In genomic region chr1:68142461-68142860, GRCh38 we compare ENCODE assay signal across 22 cellular contexts.
DNase-seq lines count a peak whose midpoint lies in the region; ATAC-seq and TF ChIP-seq lines count a peak whose summit lies in the region.
"Had no signal": no experiment of that assay in that cellular context is flagged by ENCODE, and none has a peak within 500 bp of the region (broad histone marks: within the 10 kb centered on the region; RNA-seq: fewer than 3 reads in every experiment).

No MANE protein-coding gene starts in this region.

- H3K4me2 ChIP-seq in IMR-90 (ENCODE audit: low read depth, low read length), result peak overlapping the region; percentile 77
- H3K4me2 ChIP-seq: KMS-11 had no signal

- peak overlapping the region; percentile 94 for H3K23ac ChIP-seq in IMR-90 (ENCODE audit: low read depth, low read length)

- H2AFZ ChIP-seq in IMR-90 (replicated peaks; ENCODE audit: low read length, poor library complexity), result peak overlapping the region; percentile 29

- peak overlapping the region; percentile 79 for H2AK5ac ChIP-seq in IMR-90 (ENCODE audit: low read depth, low read length)

- DNase-seq in IMR-90, result peak; percentile 68
- DNase-seq in lung (ENCODE audit: low spot score), result no peak
- DNase-seq in sigmoid colon, result no peak
- DNase-seq in NCI-H2171 treated with DMSO at 0.1 percent for 48 hours (lab: John Stamatoyannopoulos, UW), result no peak
- no peak for DNase-seq in C1 segment of cervical spinal cord (lab: John Stamatoyannopoulos, UW)
- no peak for DNase-seq in D341Med (ENCODE audit: low spot score)
- DNase-seq: activated CD4-positive, CD25-positive, alpha-beta regulatory T cell treated with anti-CD3 and anti-CD28 coated beads, Interleukin-2, amount 50 U/mL, for 72 hours; activated gamma-delta T cell treated with Interleukin-2 at 50 U/mL for 16 hours; amniotic stem cell; CD4-positive, alpha-beta T cell; DND-41; erythroblast; H7; islet precursor cell; NCI-H1105; NCI-H69; SJCRH30; stimulated activated naive B cell treated with anti-CD40 and anti-IgM and Interleukin-4, amounts not matched to agents 10 μg/mL and 1 μg/mL and 100 μg/mL, for 72 hours had no signal

- peak overlapping the region; percentile 72; the same call in 2 of the 3 replicates for H2BK15ac ChIP-seq in IMR-90 (ENCODE audit: low read depth, low read length)

- TF ChIP-seq EP300 in sigmoid colon (IDR thresholded peaks at IDR 0.05), result no peak

- intact Hi-C loops in IMR-90 (cut with micrococcal nuclease), result loop anchor here (1.0 kb wide), 1 partner anchor 89 kb away; no protein-coding TSS in a partner anchor
- intact Hi-C loops in sigmoid colon (cut with DNase I), result loop anchor here (5.0 kb wide), 1 partner anchor 90 kb away; the partner anchor contains the start of gene WLS

- TF ChIP-seq CTCF in IMR-90 (conservative IDR thresholded peaks at IDR 0.05; ENCODE audit: low read depth, low read length), result no peak
- no peak for TF ChIP-seq CTCF in lung (IDR thresholded peaks at IDR 0.05; ENCODE audit: control extremely low read depth, extremely low read depth)
- no peak for TF ChIP-seq CTCF in sigmoid colon (IDR thresholded peaks at IDR 0.05)

- H4K5ac ChIP-seq in IMR-90 (ENCODE audit: low read depth, low read length), result peak overlapping the region; percentile 85

- peak overlapping the region; percentile 94 for H2BK5ac ChIP-seq in IMR-90 (ENCODE audit: low read depth, low read length, poor library complexity, severe bottlenecking)

- POLR2A ChIA-PET in IMR-90 (lab: Charles Lee; ENCODE audit: unreplicated experiment), result no interaction called here

- H3K36me3 ChIP-seq in IMR-90 (ENCODE audit: control insufficient read depth, insufficient read depth, low read length) (peaks cover 26% of the 10 kb centered on the region), duodenal mucosa (ENCODE audit: control insufficient read depth in 1 of 2, insufficient read depth in 2 of 2, low read length in 2 of 2) (peaks cover 0 to 18% of the 10 kb centered on the region in 2 donors), lung (ENCODE audit: control insufficient read depth in 2 of 2, insufficient read depth in 2 of 2, low read length in 2 of 2) (peaks cover 11% of the 10 kb centered on the region in 2 donors), sigmoid colon (peaks cover 5 to 71% (median 12%) of the 10 kb centered on the region in 4 donors)

- no CpG with 5 or more reads among the region's 3 CpGs for WGBS in IMR-90 (ENCODE audit: extremely low coverage in 2 of 2, insufficient read length in 1 of 2), 2 experiments
- 67 to 69% methylated on average over 3 of the region's 3 CpGs for WGBS in lung, 2 donors
- 66 to 84% methylated on average over 3 of the region's 3 CpGs for WGBS in sigmoid colon, 2 donors

- H2AK9ac ChIP-seq in IMR-90 (replicated peaks; ENCODE audit: low read depth, low read length, poor library complexity), result peak overlapping the region; percentile 57

- H2BK120ac ChIP-seq in IMR-90 (ENCODE audit: low read depth, low read length), result peak overlapping the region; percentile 69

- peaks cover 22% of the 10 kb centered on the region for H3K9me1 ChIP-seq in IMR-90 (ENCODE audit: insufficient read depth, low read length)

- no peak overlapping the region for H3K4me3 ChIP-seq in IMR-90 (ENCODE audit: insufficient read depth, low read depth, low read length)
- no peak overlapping the region for H3K4me3 ChIP-seq in duodenal mucosa (ENCODE audit: low read depth in 1 of 2, low read length in 2 of 2)
- H3K4me3 ChIP-seq in lung, result no peak overlapping the region
- no peak overlapping the region for H3K4me3 ChIP-seq in sigmoid colon
- H3K4me3 ChIP-seq: SJCRH30, vagina had no signal

- TF ChIP-seq POLR2A in IMR-90 (IDR thresholded peaks at IDR 0.05; ENCODE audit: low read depth, low read length) (no peak), sigmoid colon (IDR thresholded peaks at IDR 0.05) (no peak)

- H3K9me3 ChIP-seq in IMR-90 (ENCODE audit: control insufficient read depth, insufficient read depth, low read length) (no peaks in the 10 kb centered on the region), duodenal mucosa (ENCODE audit: control insufficient read depth in 1 of 2, low read length in 2 of 2) (no peaks in the 10 kb centered on the region), lung (ENCODE audit: control insufficient read depth in 2 of 2, insufficient read depth in 1 of 2, low read length in 1 of 2) (peaks cover 0 to 3% of the 10 kb centered on the region in 2 donors), sigmoid colon (no peaks in the 10 kb centered on the region)
- H3K9me3 ChIP-seq: SJCRH30, vagina had no signal

- peaks cover 0 to 19% of the 10 kb centered on the region in 2 experiments; a peak in 1 of 4 replicates for H3K79me1 ChIP-seq in IMR-90 (ENCODE audit: low read depth in 1 of 2, low read length in 2 of 2)

- peak overlapping the region; percentile 92 for H4K91ac ChIP-seq in IMR-90 (ENCODE audit: insufficient read depth, low read depth, low read length)

- H3K4ac ChIP-seq in IMR-90 (ENCODE audit: low read depth, low read length), result peak overlapping the region; percentile 98

- 0 out of 2 replicates have a peak overlapping the region, but pooled peaks have one; percentile 46 for H3K56ac ChIP-seq in IMR-90 (ENCODE audit: extremely low read depth, insufficient read depth, low read length)

- BruUV-seq in IMR-90 (replicated peaks; lab: Mats Ljungman, UMichigan), result no TSS peak

- no peak for TF ChIP-seq RAD21 in IMR-90 (IDR thresholded peaks at IDR 0.05; ENCODE audit: low read length)

- peak overlapping the region; percentile 90 for H2BK20ac ChIP-seq in IMR-90 (ENCODE audit: low read depth, low read length)

- peak overlapping the region; percentile 5 to 63; a peak in 2 of 4 replicates for H4K8ac ChIP-seq in IMR-90 (ENCODE audit: low read depth in 2 of 2, low read length in 2 of 2)

- peak overlapping the region; percentile 90 for H3K18ac ChIP-seq in IMR-90 (ENCODE audit: low read depth, low read length)

- peaks cover 3% of the 10 kb centered on the region; the same call in 1 of the 2 replicates for H4K20me1 ChIP-seq in IMR-90 (ENCODE audit: insufficient read depth, low read length)

- peaks cover 19% of the 10 kb centered on the region for H3K4me1 ChIP-seq in IMR-90 (ENCODE audit: control insufficient read depth, insufficient read depth, low read length)
- H3K4me1 ChIP-seq in duodenal mucosa (ENCODE audit: control insufficient read depth in 1 of 2, insufficient read depth in 2 of 2, low read length in 2 of 2), result peaks cover 18 to 27% of the 10 kb centered on the region in 2 donors
- H3K4me1 ChIP-seq in lung (ENCODE audit: control insufficient read depth in 2 of 2, insufficient read depth in 2 of 2, low read length in 2 of 2), result peaks cover 10% of the 10 kb centered on the region in 2 donors
- peaks cover 0 to 41% (median 36%) of the 10 kb centered on the region in 4 donors for H3K4me1 ChIP-seq in sigmoid colon
- H3K4me1 ChIP-seq: SJCRH30, vagina had no signal

- H3K27ac ChIP-seq in IMR-90 (ENCODE audit: insufficient read depth, low read length) (peak overlapping the region; percentile 88), duodenal mucosa (ENCODE audit: low read depth, low read length) (peak overlapping the region; percentile 33), lung (ENCODE audit: low read depth in 1 of 2, low read length in 1 of 2) (peak overlapping the region; percentile 61 to 81), sigmoid colon (peak overlapping the region; percentile 36 to 85 (median 78))
- H3K27ac ChIP-seq: KMS-11, SJCRH30, vagina had no signal

- dilution Hi-C loops in IMR-90 (cut with HindIII; ENCODE audit: low sequenced_read_pairs, unreplicated experiment), result no loop called here

- H3K14ac ChIP-seq in IMR-90 (replicated peaks; ENCODE audit: low read depth, low read length), result peak overlapping the region; percentile 94

- CTCF ChIA-PET in IMR-90 (lab: Yijun Ruan, JAX), result interaction anchor here (1.5 to 2.0 kb wide), 2 partner anchors 23 to 201 kb away, joined by 3 to 6 read pairs; no protein-coding TSS in a partner anchor

- no peaks in the 10 kb centered on the region for H3K27me3 ChIP-seq in IMR-90 (ENCODE audit: control insufficient read depth, insufficient read depth, low read length)
- H3K27me3 ChIP-seq in duodenal mucosa (ENCODE audit: control insufficient read depth in 1 of 2, insufficient read depth in 2 of 2, low read length in 2 of 2), result no peaks in the 10 kb centered on the region
- no peaks in the 10 kb centered on the region for H3K27me3 ChIP-seq in lung (ENCODE audit: control insufficient read depth, insufficient read depth)
- no peaks in the 10 kb centered on the region for H3K27me3 ChIP-seq in sigmoid colon
- H3K27me3 ChIP-seq: SJCRH30, vagina had no signal

- peak; percentile 69 for ATAC-seq in IMR-90 (ENCODE audit: low read depth)
- no peak for ATAC-seq in lung (ENCODE audit: insufficient read depth, low FRiP score)
- ATAC-seq in HG03378 (IDR thresholded peaks at IDR 0.05; ENCODE audit: unreplicated experiment), result no peak
- ATAC-seq: stimulated activated naive B cell treated with anti-CD40 and anti-IgM and Interleukin-4, amounts not matched to agents 10 μg/mL and 1 μg/mL and 100 μg/mL, for 72 hours had no signal

- H3K9ac ChIP-seq in IMR-90 (ENCODE audit: low read depth, low read length) (peak overlapping the region; percentile 11), duodenal mucosa (ENCODE audit: low read depth in 1 of 2, low read length in 2 of 2) (no peak overlapping the region)
- H3K9ac ChIP-seq: KMS-11 had no signal

- in situ Hi-C loops in IMR-90 (cut with MboI; ENCODE audit: low sequenced_read_pairs), result no loop called here

TF ChIP-seq in IMR-90, 13 proteins besides CTCF, POLR2A, EP300 and RAD21 (continues in another document):
- TF ChIP-seq NFE2L2 (IDR thresholded peaks at IDR 0.05; ENCODE audit: low read depth, low read length) (no peak), SMC3 (IDR thresholded peaks at IDR 0.05; ENCODE audit: low read depth, low read length) (no peak), ELK1 (IDR thresholded peaks at IDR 0.05; ENCODE audit: borderline replicate concordance, low read depth, low read length) (no peak), RFX5 (IDR thresholded peaks at IDR 0.05; ENCODE audit: low read depth, low read length) (no peak), MXI1 (IDR thresholded peaks at IDR 0.05; ENCODE audit: borderline replicate concordance, low read depth, low read length) (no peak), MAFK (IDR thresholded peaks at IDR 0.05; ENCODE audit: low read depth, low read length) (no peak), RCOR1 (IDR thresholded peaks at IDR 0.05; ENCODE audit: insufficient replicate concordance, low read length) (no peak), MAZ (IDR thresholded peaks at IDR 0.05; ENCODE audit: borderline replicate concordance, low read depth, low read length) (no peak), CEBPB (IDR thresholded peaks at IDR 0.05; ENCODE audit: low read depth, low read length) (no peak), BHLHE40 (IDR thresholded peaks at IDR 0.05; ENCODE audit: low read depth, low read length) (no peak)

Comparison
In these comparisons a context has a peak if more than half of its experiments do, and no peak if none do; other contexts are left out.
1. H3K27ac ChIP-seq: peak in every context shown above with its lines; median percentile 88 in IMR-90; 78 in sigmoid colon; 71 in lung; 33 in duodenal mucosa.